ENCODE assay signal across 9 cellular contexts in genomic region chr22:43883012-43883661, GRCh38. TPM values are rescaled to one million over a fixed set of nuclear protein-coding genes. Genes with fewer than 3 reads are reported as not detected.
DNase-seq lines count a peak whose midpoint lies in the region; ATAC-seq, FAIRE-seq and TF ChIP-seq lines count a peak whose summit lies in the region.
"Had no signal": no experiment of that assay in that cellular context is flagged by ENCODE, and none has a peak within 500 bp of the region (broad histone marks: within the 10 kb centered on the region; RNA-seq: fewer than 3 reads in every experiment).

No MANE protein-coding gene starts in this region.

- H3K4me1 Mint-ChIP-seq in progenitor cell of endocrine pancreas (ENCODE audit: low read depth) = no peaks in the 10 kb centered on the region

- no peaks in the 10 kb centered on the region for H3K36me3 Mint-ChIP-seq in progenitor cell of endocrine pancreas (ENCODE audit: insufficient read depth)

- DNase-seq in D721Med (ENCODE audit: insufficient read length, low spot score) (peak; percentile 72), HK-2 (ENCODE audit: unreplicated experiment) (peak; percentile 77), NOMO-1 treated with dmso at 0.1 percent for 144 hours (lab: John Stamatoyannopoulos, UW; ENCODE audit: unreplicated experiment) (peak; percentile 26), activated T-cell treated with anti-CD3 and anti-CD28 coated beads for 24 hours (ENCODE audit: low read depth) (peak; percentile 41), fibroblast of mammary gland (ENCODE audit: low read depth) (peak; percentile 87), progenitor cell of endocrine pancreas (ENCODE audit: low spot score, unreplicated experiment) (peak; percentile 52)
- DNase-seq in NK-92 treated with Interleukin-12 subunit alpha and Interleukin-12 subunit beta, amount 100 ng/mL, for 24 hours (lab: John Stamatoyannopoulos, UW) = no peak

- peaks cover 27% of the 10 kb centered on the region for H3K27me3 Mint-ChIP-seq in progenitor cell of endocrine pancreas

- no peaks in the 10 kb centered on the region for H3K9me3 Mint-ChIP-seq in progenitor cell of endocrine pancreas (ENCODE audit: low read depth)

- no peak overlapping the region for H3K4me3 ChIP-seq in fibroblast of mammary gland (ENCODE audit: control insufficient read depth, low read depth, low read length)

- peak; percentile 77 for TF ChIP-seq CTCF in D721Med (IDR thresholded peaks at IDR 0.05; ENCODE audit: insufficient read depth, missing control alignments)
- peak; percentile 61 for TF ChIP-seq CTCF in fibroblast of mammary gland (conservative IDR thresholded peaks at IDR 0.05; ENCODE audit: control insufficient read depth, insufficient read depth, low read depth, low read length)
- peak; percentile 76 for TF ChIP-seq CTCF in progenitor cell of endocrine pancreas (IDR thresholded peaks at IDR 0.05; ENCODE audit: unreplicated experiment)

- no peak for FAIRE-seq in D721Med (lab: Jason Lieb, UNC)
- FAIRE-seq: TTC549 had no signal

- H3K4me3 Mint-ChIP-seq in progenitor cell of endocrine pancreas (ENCODE audit: low read depth) = no peak overlapping the region

- no peak for ATAC-seq in GM21619 (IDR thresholded peaks at IDR 0.05; ENCODE audit: unreplicated experiment)

- H3K27ac Mint-ChIP-seq in progenitor cell of endocrine pancreas = no peak overlapping the region

RNA-seq across cellular contexts. Expression of gene PNPLA5, which starts 8.7 kb away (rescaled TPM):
- total RNA-seq in progenitor cell of endocrine pancreas = not detected in 2 replicates

RNA-seq across cellular contexts. Expression of gene SULT4A1, which starts 20.8 kb away (rescaled TPM):
- total RNA-seq in progenitor cell of endocrine pancreas = 6.6 and 7.0 TPM in 2 replicates

RNA-seq across cellular contexts. Expression of gene PNPLA3, which starts 40.5 kb away (rescaled TPM):
- 11.4 and 12.2 TPM in 2 replicates for total RNA-seq in progenitor cell of endocrine pancreas
